Comparison of ENCODE assay signal across 8 cellular contexts in genomic region chr6:33288942-33289783, GRCh38. TPM values are rescaled to one million over a fixed set of nuclear protein-coding genes. Genes with fewer than 3 reads are reported as not detected.
DNase-seq lines count a peak whose midpoint lies in the region; ATAC-seq, FAIRE-seq and TF ChIP-seq lines count a peak whose summit lies in the region.

PFDN6 (plus strand) TSS chr6:33289601; CDS start chr6:33289857, 256 bp downstream.
A gene with protein sequence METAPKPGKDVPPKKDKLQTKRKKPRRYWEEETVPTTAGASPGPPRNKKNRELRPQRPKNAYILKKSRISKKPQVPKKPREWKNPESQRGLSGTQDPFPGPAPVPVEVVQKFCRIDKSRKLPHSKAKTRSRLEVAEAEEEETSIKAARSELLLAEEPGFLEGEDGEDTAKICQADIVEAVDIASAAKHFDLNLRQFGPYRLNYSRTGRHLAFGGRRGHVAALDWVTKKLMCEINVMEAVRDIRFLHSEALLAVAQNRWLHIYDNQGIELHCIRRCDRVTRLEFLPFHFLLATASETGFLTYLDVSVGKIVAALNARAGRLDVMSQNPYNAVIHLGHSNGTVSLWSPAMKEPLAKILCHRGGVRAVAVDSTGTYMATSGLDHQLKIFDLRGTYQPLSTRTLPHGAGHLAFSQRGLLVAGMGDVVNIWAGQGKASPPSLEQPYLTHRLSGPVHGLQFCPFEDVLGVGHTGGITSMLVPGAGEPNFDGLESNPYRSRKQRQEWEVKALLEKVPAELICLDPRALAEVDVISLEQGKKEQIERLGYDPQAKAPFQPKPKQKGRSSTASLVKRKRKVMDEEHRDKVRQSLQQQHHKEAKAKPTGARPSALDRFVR (minus strand): TSS chr6:33289239. CDS start chr6:33289170, 69 bp downstream.

- H3K9me3 ChIP-seq in ES-I3 (ENCODE audit: control insufficient read depth, insufficient read depth, low read length) (no peaks in the 10 kb centered on the region), RWPE2 (ENCODE audit: severe bottlenecking) (no peaks in the 10 kb centered on the region)

- no peaks in the 10 kb centered on the region for H3K9me3 Mint-ChIP-seq in nephron

- H3K27ac Mint-ChIP-seq in nephron, result peak within 1 kb of the TSS; percentile 56 to 69 (median 66)

- peaks cover 35% of the 10 kb centered on the region for H3K36me3 Mint-ChIP-seq in nephron (ENCODE audit: low read depth)

- H3K9ac ChIP-seq in ES-I3 (ENCODE audit: low read depth, low read length), result peak within 1 kb of the TSS; percentile 75

- TF ChIP-seq POLR2A in H54 (IDR thresholded peaks at IDR 0.05; ENCODE audit: low read depth, low read length), result peak; percentile 34; the same call in 1 of the 2 replicates

- H3K36me3 ChIP-seq in ES-I3 (ENCODE audit: insufficient read depth, low read length) (peaks cover 7% of the 10 kb centered on the region; the same call in 1 of the 2 replicates), RWPE2 (ENCODE audit: low read depth) (peaks cover 59% of the 10 kb centered on the region)

- TF ChIP-seq CTCF in RWPE2 (IDR thresholded peaks at IDR 0.05; ENCODE audit: poor library complexity, severe bottlenecking) (no peak), nephron (IDR thresholded peaks at IDR 0.05; ENCODE audit: unreplicated experiment in 3 of 3) (no peak), subcutaneous adipose tissue (IDR thresholded peaks at IDR 0.05; ENCODE audit: low read depth) (no peak)

- H3K4me3 ChIP-seq in RWPE2 (ENCODE audit: severe bottlenecking), result peak within 1 kb of the TSS; percentile 76

- no peaks in the 10 kb centered on the region for H3K27me3 Mint-ChIP-seq in nephron (ENCODE audit: low read depth)

- no peaks in the 10 kb centered on the region for H3K27me3 ChIP-seq in RWPE2 (ENCODE audit: insufficient read depth, poor library complexity, severe bottlenecking)

- peaks cover 31% of the 10 kb centered on the region for H3K4me1 Mint-ChIP-seq in nephron

- DNase-seq in H54 (ENCODE audit: insufficient read length, low spot score), result peak; percentile 85
- DNase-seq in LoVo (ENCODE audit: low spot score), result peak; percentile 89
- DNase-seq in RWPE2 (ENCODE audit: low spot score), result no peak
- peak; percentile 68 for DNase-seq in activated T-helper 9 cell treated with anti-CD3 and anti-CD28 coated beads, Interleukin-2, amount 50 U/mL, for 16 hours (ENCODE audit: low read depth)
- peak; percentile 75 for DNase-seq in fibroblast of the conjunctiva (ENCODE audit: low read depth)

- ATAC-seq in RWPE2 (ENCODE audit: low read depth), result peak; percentile 95

- H3K4me1 ChIP-seq in ES-I3 (ENCODE audit: insufficient read depth, low read length) (no peaks in the 10 kb centered on the region), RWPE2 (ENCODE audit: insufficient read depth, poor library complexity, severe bottlenecking) (no peaks in the 10 kb centered on the region)

- FAIRE-seq in H54 (lab: Jason Lieb, UNC), result no peak

- H3K4me3 Mint-ChIP-seq in nephron, result peak within 1 kb of the TSS; percentile 96 to 98 (median 98)

- H3K27ac ChIP-seq in RWPE2 (ENCODE audit: poor library complexity, severe bottlenecking), result peak within 1 kb of the TSS; percentile 23

RNA-seq across cellular contexts. Expression of gene PFDN6, which starts in this region (rescaled TPM):
- 10 to 100 TPM; 17.1 to 31.0 (median 23.4) TPM for total RNA-seq in subcutaneous adipose tissue

RNA-seq across cellular contexts. Expression of the second gene that starts in this region (rescaled TPM):
- total RNA-seq in subcutaneous adipose tissue, result 10 to 100 TPM; 40.7 to 62.9 (median 50.6) TPM
